ENCODE assay signal across 28 cellular contexts in the genomic region with DNA sequence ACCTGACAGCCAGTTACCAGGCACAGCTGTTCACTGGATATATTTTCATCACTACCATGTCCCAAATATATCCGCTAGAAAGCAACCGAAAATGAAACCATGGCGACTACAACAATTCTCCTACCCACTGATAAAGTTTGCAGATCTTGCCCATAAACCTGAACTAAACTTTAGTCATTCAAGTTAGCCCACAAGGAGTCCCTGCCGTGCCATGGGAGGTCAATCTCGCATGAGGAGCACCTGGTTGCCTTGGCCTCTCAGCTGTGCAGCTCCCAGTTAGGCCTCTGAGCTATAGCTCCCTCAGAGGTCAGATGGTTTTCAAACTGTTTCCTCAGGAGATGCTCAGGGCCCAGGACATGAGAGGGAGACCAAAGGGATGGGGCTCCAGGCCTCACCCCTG.
"Had no signal": no experiment of that assay in that cellular context is flagged by ENCODE, and none has a peak within 500 bp of the region (broad histone marks: within the 10 kb centered on the region; RNA-seq: fewer than 3 reads in every experiment).

No MANE protein-coding gene starts in this region.

- DNase-seq: naive thymus-derived CD8-positive, alpha-beta T cell; nephron progenitor cell; occipital lobe; ovary; posterior cingulate gyrus; psoas muscle; right cardiac atrium; right lobe of liver; sigmoid colon; small intestine; stimulated activated CD4-positive, alpha-beta T cell treated with anti-CD3 and anti-CD28 coated beads, Interleukin-12 subunit alpha, Interleukin-12 subunit beta, amount 100 ng/mL, for 4 hours; stimulated activated CD4-positive, alpha-beta T cell treated with anti-CD3 and anti-CD28 coated beads, Interleukin-1b, Interleukin-23, amount 100 ng/mL, for 48 hours; stimulated activated CD4-positive, alpha-beta T cell treated with anti-CD3 and anti-CD28 coated beads, Interleukin-4, amount 100 ng/mL, for 1 hour; stimulated activated CD4-positive, alpha-beta T cell treated with anti-CD3 and anti-CD28 coated beads, Interleukin-4, amount 100 ng/mL, for 4 hours; stimulated activated CD8-positive, alpha-beta memory T cell treated with anti-CD3 and anti-CD28 coated beads, Interleukin-4, amount 100 ng/mL, for 48 hours; stimulated activated naive CD4-positive, alpha-beta T cell; stimulated activated naive CD8-positive, alpha-beta T cell treated with anti-CD3 and anti-CD28 coated beads, Interleukin-15, amount 100 ng/mL, for 72 hours; stimulated activated naive CD8-positive, alpha-beta T cell treated with anti-CD3 and anti-CD28 coated beads, Interleukin-15, Interleukin-2, amounts not matched to agents 100 U/mL and 50 U/mL, for 24 hours; substantia nigra; testis; tibial artery; transverse colon; upper lobe of right lung; uterus had no signal

- H3K27me3 ChIP-seq: ovary, right lobe of liver, sigmoid colon, suprapubic skin, testis, tibial artery, transverse colon, upper lobe of right lung, uterus had no signal

- H3K27ac ChIP-seq: ovary, parathyroid adenoma, psoas muscle, right lobe of liver, sigmoid colon, suprapubic skin, testis, tibial artery, transverse colon, upper lobe of right lung, uterus had no signal

- H3K4me1 ChIP-seq: parathyroid adenoma, psoas muscle, right lobe of liver, sigmoid colon, suprapubic skin, testis, tibial artery, transverse colon, upper lobe of right lung, uterus had no signal

- H3K9ac ChIP-seq: parathyroid adenoma had no signal

- H3K4me3 ChIP-seq: ovary, psoas muscle, right lobe of liver, sigmoid colon, suprapubic skin, testis, tibial artery, transverse colon, upper lobe of right lung, uterus had no signal

- H2AFZ ChIP-seq: parathyroid adenoma had no signal

- H3K79me2 ChIP-seq: parathyroid adenoma had no signal

- ATAC-seq: naive thymus-derived CD8-positive, alpha-beta T cell; natural killer cell treated with Interleukin-12 subunit alpha and Interleukin-12 subunit beta and Interleukin-15 and Interleukin-18, amount 100 ng/mL, for 72 hours; psoas muscle; right cardiac atrium; right lobe of liver; stimulated activated memory B cell treated with anti-CD40 and anti-IgM and Interleukin-4, amounts not matched to agents 10 μg/mL and 1 μg/mL and 100 μg/mL, for 72 hours; stimulated activated naive CD8-positive, alpha-beta T cell treated with anti-CD3 and anti-CD28 coated beads, Interleukin-15, amount 100 ng/mL, for 72 hours; stimulated activated naive CD8-positive, alpha-beta T cell treated with anti-CD3 and anti-CD28 coated beads, Interleukin-15, Interleukin-2, amounts not matched to agents 100 U/mL and 50 U/mL, for 24 hours; upper lobe of right lung had no signal

- H3K9me3 ChIP-seq: ovary, psoas muscle, right lobe of liver, sigmoid colon, suprapubic skin, testis, transverse colon, upper lobe of right lung, uterus had no signal

- H3K36me3 ChIP-seq: ovary, right lobe of liver, sigmoid colon, suprapubic skin, tibial artery, transverse colon, upper lobe of right lung, uterus had no signal
